29 cellular contexts compared by ENCODE assay signal in genomic region chr7:133240302-133240701, GRCh38.
"Had no signal": no experiment of that assay in that cellular context is flagged by ENCODE, and none has a peak within 500 bp of the region (broad histone marks: within the 10 kb centered on the region; RNA-seq: fewer than 3 reads in every experiment).

No MANE protein-coding gene starts in this region.

- H3K27me3 ChIP-seq: neural progenitor cell, ovary, right lobe of liver, sigmoid colon, testis, upper lobe of right lung, uterus had no signal

- H3K4me1 ChIP-seq: neural progenitor cell, psoas muscle, right lobe of liver, sigmoid colon, suprapubic skin, testis, tibial artery, upper lobe of right lung, uterus had no signal

- FAIRE-seq: small intestine had no signal

- H3K27ac Mint-ChIP-seq: natural killer cell; nephron; neural progenitor cell; progenitor cell of endocrine pancreas; stimulated activated effector memory CD8-positive, alpha-beta T cell treated with anti-CD3 and anti-CD28 coated beads, Interleukin-12 subunit alpha, Interleukin-12 subunit beta, amount 100 ng/mL, for 72 hours; stimulated activated naive CD8-positive, alpha-beta T cell treated with anti-CD3 and anti-CD28 coated beads, Interleukin-15, amount 100 ng/mL, for 72 hours; type B pancreatic cell had no signal

- H3K27me3 Mint-ChIP-seq: progenitor cell of endocrine pancreas; stimulated activated naive CD8-positive, alpha-beta T cell treated with anti-CD3 and anti-CD28 coated beads, Interleukin-15, amount 100 ng/mL, for 72 hours had no signal

- H3K4me2 ChIP-seq: neural progenitor cell had no signal

- H3K27ac ChIP-seq: neural progenitor cell, ovary, parathyroid adenoma, psoas muscle, right lobe of liver, sigmoid colon, suprapubic skin, testis, tibial artery, transverse colon, upper lobe of right lung, uterus had no signal

- H3K9me3 Mint-ChIP-seq: natural killer cell; neural progenitor cell; stimulated activated effector memory CD8-positive, alpha-beta T cell treated with anti-CD3 and anti-CD28 coated beads, Interleukin-12 subunit alpha, Interleukin-12 subunit beta, amount 100 ng/mL, for 72 hours; stimulated activated naive CD8-positive, alpha-beta T cell treated with anti-CD3 and anti-CD28 coated beads, Interleukin-15, amount 100 ng/mL, for 72 hours; type B pancreatic cell had no signal

- ATAC-seq: natural killer cell; psoas muscle; right cardiac atrium; right lobe of liver; stimulated activated effector memory CD8-positive, alpha-beta T cell treated with anti-CD3 and anti-CD28 coated beads, Interleukin-12 subunit alpha, Interleukin-12 subunit beta, amount 100 ng/mL, for 72 hours; stimulated activated naive CD8-positive, alpha-beta T cell treated with anti-CD3 and anti-CD28 coated beads, Interleukin-15, amount 100 ng/mL, for 72 hours; stimulated activated naive CD8-positive, alpha-beta T cell treated with anti-CD3 and anti-CD28 coated beads, Interleukin-15, Interleukin-2, amounts not matched to agents 100 U/mL and 50 U/mL, for 24 hours; upper lobe of right lung had no signal

- H3K4me1 Mint-ChIP-seq: natural killer cell; stimulated activated effector memory CD8-positive, alpha-beta T cell treated with anti-CD3 and anti-CD28 coated beads, Interleukin-12 subunit alpha, Interleukin-12 subunit beta, amount 100 ng/mL, for 72 hours; stimulated activated naive CD8-positive, alpha-beta T cell treated with anti-CD3 and anti-CD28 coated beads, Interleukin-15, amount 100 ng/mL, for 72 hours had no signal

- H2AFZ ChIP-seq: neural progenitor cell, parathyroid adenoma had no signal

- H3K36me3 Mint-ChIP-seq: natural killer cell; neural progenitor cell; stimulated activated effector memory CD8-positive, alpha-beta T cell treated with anti-CD3 and anti-CD28 coated beads, Interleukin-12 subunit alpha, Interleukin-12 subunit beta, amount 100 ng/mL, for 72 hours; type B pancreatic cell had no signal

- H3K36me3 ChIP-seq: neural progenitor cell, ovary, right lobe of liver, sigmoid colon, suprapubic skin, tibial artery, transverse colon, upper lobe of right lung, uterus had no signal

- H3K9ac ChIP-seq: neural progenitor cell, parathyroid adenoma had no signal

- H3K4me3 ChIP-seq: neural progenitor cell, ovary, psoas muscle, right lobe of liver, sigmoid colon, suprapubic skin, testis, tibial artery, transverse colon, upper lobe of right lung, uterus had no signal

- H3K4me3 Mint-ChIP-seq: natural killer cell; nephron; neural progenitor cell; stimulated activated effector memory CD8-positive, alpha-beta T cell treated with anti-CD3 and anti-CD28 coated beads, Interleukin-12 subunit alpha, Interleukin-12 subunit beta, amount 100 ng/mL, for 72 hours; stimulated activated naive CD8-positive, alpha-beta T cell treated with anti-CD3 and anti-CD28 coated beads, Interleukin-15, amount 100 ng/mL, for 72 hours; type B pancreatic cell had no signal

- H3K9me3 ChIP-seq: ovary, psoas muscle, right lobe of liver, sigmoid colon, suprapubic skin, testis, tibial artery, transverse colon, upper lobe of right lung, uterus had no signal

- DNase-seq: natural killer cell; occipital lobe; ovary; posterior cingulate gyrus; psoas muscle; right cardiac atrium; right lobe of liver; sigmoid colon; small intestine; stimulated activated CD4-positive, alpha-beta T cell treated with anti-CD3 and anti-CD28 coated beads, Interleukin-15, amount 100 ng/mL, for 24 hours; stimulated activated CD4-positive, alpha-beta T cell treated with anti-CD3 and anti-CD28 coated beads, Interleukin-2, amount 100 ng/mL, for 24 hours; stimulated activated CD4-positive, alpha-beta T cell treated with anti-CD3 and anti-CD28 coated beads, Interleukin-2, amount 100 ng/mL, for 48 hours; stimulated activated CD4-positive, alpha-beta T cell treated with anti-CD3 and anti-CD28 coated beads, Interleukin-4, amount 100 ng/mL, for 24 hours; stimulated activated naive CD4-positive, alpha-beta T cell; stimulated activated naive CD8-positive, alpha-beta T cell treated with anti-CD3 and anti-CD28 coated beads, Interleukin-15, amount 100 ng/mL, for 72 hours; stimulated activated naive CD8-positive, alpha-beta T cell treated with anti-CD3 and anti-CD28 coated beads, Interleukin-15, Interleukin-2, amounts not matched to agents 100 U/mL and 50 U/mL, for 24 hours; substantia nigra; testis; tibial artery; transverse colon; upper lobe of right lung; uterus had no signal

- H3K79me2 ChIP-seq: parathyroid adenoma had no signal
